ENCODE assay signal across 8 cellular contexts in genomic region chr20:37276494-37277252, GRCh38. TPM values are rescaled to one million over a fixed set of nuclear protein-coding genes. Genes with fewer than 3 reads are reported as not detected.
A peak's percentile ranks its signal among the peaks of the same experiment; 100 is the strongest.
DNase-seq lines count a peak whose midpoint lies in the region; ATAC-seq, FAIRE-seq and TF ChIP-seq lines count a peak whose summit lies in the region.

No MANE protein-coding gene starts in this region.

- H3K27ac Mint-ChIP-seq in activated T-helper 1 cell treated with anti-CD3 and anti-CD28 coated beads, Interleukin-12 subunit alpha, Interleukin-12 subunit beta, Interleukin-2, Interleukin-4 antibody, amounts not matched to agents 30 ng/mL and 10 ng/mL and 1 ng/mL, durations not matched to agents 14 hours and 24 hours and 36 hours: no peak overlapping the region

- H2AFZ ChIP-seq in endothelial cell of umbilical vein (ENCODE audit: low read depth, low read length): peak overlapping the region; percentile 88

- TF ChIP-seq POLR2A in endothelial cell of umbilical vein (IDR thresholded peaks at IDR 0.05; ENCODE audit: low read depth, low read length): no peak

- no TSS peak for BruUV-seq in endothelial cell of umbilical vein (replicated peaks; lab: Mats Ljungman, UMichigan)

- no peak overlapping the region for H3K4me3 ChIP-seq in endothelial cell of umbilical vein (replicated peaks in 1 of 3; ENCODE audit: insufficient read depth in 1 of 3, low read depth in 1 of 3, low read length in 3 of 3)

- POLR2A ChIA-PET in endothelial cell of umbilical vein (lab: Charles Lee): interaction anchor here (1.0 kb wide), 1 partner anchor 13 kb away, joined by 3 read pairs; the partner anchor contains the start of gene MANBAL

- no peak overlapping the region for H3K27ac ChIP-seq in endothelial cell of umbilical vein (ENCODE audit: insufficient read depth, low read depth, low read length)

- no peaks in the 10 kb centered on the region for H3K9me3 ChIP-seq in endothelial cell of umbilical vein (replicated peaks; ENCODE audit: control insufficient read depth, insufficient read depth, low read length)

- no peaks in the 10 kb centered on the region for H3K36me3 Mint-ChIP-seq in activated T-helper 1 cell treated with anti-CD3 and anti-CD28 coated beads, Interleukin-12 subunit alpha, Interleukin-12 subunit beta, Interleukin-2, Interleukin-4 antibody, amounts not matched to agents 30 ng/mL and 10 ng/mL and 1 ng/mL, durations not matched to agents 14 hours and 24 hours and 36 hours (ENCODE audit: low read depth)

- no peaks in the 10 kb centered on the region for H3K4me1 Mint-ChIP-seq in activated T-helper 1 cell treated with anti-CD3 and anti-CD28 coated beads, Interleukin-12 subunit alpha, Interleukin-12 subunit beta, Interleukin-2, Interleukin-4 antibody, amounts not matched to agents 30 ng/mL and 10 ng/mL and 1 ng/mL, durations not matched to agents 14 hours and 24 hours and 36 hours (ENCODE audit: low read depth)

- no peak overlapping the region for H3K9ac ChIP-seq in endothelial cell of umbilical vein (replicated peaks; ENCODE audit: extremely low read depth, insufficient read depth, low read length)

- no peak overlapping the region for H3K4me3 Mint-ChIP-seq in activated T-helper 1 cell treated with anti-CD3 and anti-CD28 coated beads, Interleukin-12 subunit alpha, Interleukin-12 subunit beta, Interleukin-2, Interleukin-4 antibody, amounts not matched to agents 30 ng/mL and 10 ng/mL and 1 ng/mL, durations not matched to agents 14 hours and 24 hours and 36 hours

- dilution Hi-C loops in endothelial cell of umbilical vein (cut with MboI; ENCODE audit: extremely low pct_ligation_motif_present, low sequenced_read_pairs): no loop called here

- ATAC-seq in HG02798 (IDR thresholded peaks at IDR 0.05; ENCODE audit: poor library complexity, unreplicated experiment): peak; percentile 55
- no peak for ATAC-seq in HG03378 (IDR thresholded peaks at IDR 0.05; ENCODE audit: unreplicated experiment)

- no peaks in the 10 kb centered on the region for H3K9me3 Mint-ChIP-seq in activated T-helper 1 cell treated with anti-CD3 and anti-CD28 coated beads, Interleukin-12 subunit alpha, Interleukin-12 subunit beta, Interleukin-2, Interleukin-4 antibody, amounts not matched to agents 30 ng/mL and 10 ng/mL and 1 ng/mL, durations not matched to agents 14 hours and 24 hours and 36 hours

- H3K4me1 ChIP-seq in endothelial cell of umbilical vein (ENCODE audit: control insufficient read depth, extremely low read depth, insufficient read depth, low read length): peaks cover 9% of the 10 kb centered on the region

- TF ChIP-seq CTCF in endothelial cell of umbilical vein (IDR thresholded peaks at IDR 0.05; ENCODE audit: extremely low read depth in 1 of 2, insufficient read depth in 1 of 2, low read depth in 1 of 2, low read length in 2 of 2): peak; percentile 21 to 22

- peak; percentile 14 for DNase-seq in activated CD4-positive, alpha-beta T cell treated with anti-CD3 and anti-CD28 coated beads for 48 hours
- DNase-seq in activated CD4-positive, alpha-beta T cell treated with anti-CD3 and anti-CD28 coated beads, Interleukin-2, amount 50 U/mL, for 4 hours: no peak
- DNase-seq in endothelial cell of umbilical vein (ENCODE audit: low read depth, low spot score) (peak; percentile 75), non-pigmented ciliary epithelial cell (ENCODE audit: low read depth) (peak; percentile 60)
- no peak for DNase-seq in activated T-helper 1 cell treated with anti-CD3 and anti-CD28 coated beads, Interleukin-12 subunit alpha, Interleukin-12 subunit beta, Interleukin-2, Interleukin-4 antibody, amounts not matched to agents 30 ng/mL and 10 ng/mL and 1 ng/mL, durations not matched to agents 14 hours and 24 hours and 36 hours (ENCODE audit: low spot score)

- H4K20me1 ChIP-seq in endothelial cell of umbilical vein (replicated peaks; ENCODE audit: control insufficient read depth, extremely low read depth, insufficient read depth, low read length): no peaks in the 10 kb centered on the region

- no peaks in the 10 kb centered on the region for H3K79me2 ChIP-seq in endothelial cell of umbilical vein (ENCODE audit: control insufficient read depth, insufficient read depth, low read length)

- peaks cover 0 to 2% of the 10 kb centered on the region in 2 experiments for H3K27me3 ChIP-seq in endothelial cell of umbilical vein (ENCODE audit: control insufficient read depth in 2 of 2, insufficient read depth in 2 of 2, low read length in 2 of 2)

- H3K4me2 ChIP-seq in endothelial cell of umbilical vein (ENCODE audit: insufficient read depth, low read length): peak overlapping the region; percentile 46

- intact Hi-C loops in endothelial cell of umbilical vein (cut with micrococcal nuclease): no loop called here
- intact Hi-C loops in activated T-helper 1 cell treated with anti-CD3 and anti-CD28 coated beads, Interleukin-12 subunit alpha, Interleukin-12 subunit beta, Interleukin-2, Interleukin-4 antibody, amounts not matched to agents 30 ng/mL and 10 ng/mL and 1 ng/mL, durations not matched to agents 14 hours and 24 hours and 36 hours (cut with micrococcal nuclease): no loop called here

- CTCF ChIA-PET in endothelial cell of umbilical vein (lab: Charles Lee): interaction anchor here (0.6 to 2.6 kb wide), 23 partner anchors 8 to 287 kb away, joined by 3 to 37 read pairs (median 6); partner anchors contain the start of genes BLCAP and MANBAL

- peaks cover 10% of the 10 kb centered on the region for H3K27me3 Mint-ChIP-seq in activated T-helper 1 cell treated with anti-CD3 and anti-CD28 coated beads, Interleukin-12 subunit alpha, Interleukin-12 subunit beta, Interleukin-2, Interleukin-4 antibody, amounts not matched to agents 30 ng/mL and 10 ng/mL and 1 ng/mL, durations not matched to agents 14 hours and 24 hours and 36 hours (ENCODE audit: insufficient read depth)

- no peaks in the 10 kb centered on the region for H3K36me3 ChIP-seq in endothelial cell of umbilical vein (ENCODE audit: control insufficient read depth in 2 of 2, extremely low read depth in 1 of 2, insufficient read depth in 2 of 2, low read length in 2 of 2)

- no peaks in the 10 kb centered on the region for H3K9me1 ChIP-seq in endothelial cell of umbilical vein (replicated peaks; ENCODE audit: control insufficient read depth, extremely low read depth, insufficient read depth, low read length)

- FAIRE-seq in endothelial cell of umbilical vein (lab: Jason Lieb, UNC): peak; percentile 53

TF ChIP-seq in endothelial cell of umbilical vein, 7 proteins besides CTCF, POLR2A, EP300 and RAD21:
- TF ChIP-seq MYC (IDR thresholded peaks at IDR 0.05; ENCODE audit: low read depth, low read length) (no peak), FOS (IDR thresholded peaks at IDR 0.05; ENCODE audit: borderline replicate concordance, insufficient read depth, low read length) (no peak), GATA2 (IDR thresholded peaks at IDR 0.05; ENCODE audit: insufficient read depth, insufficient read length, low read depth, low read length) (no peak)
- TF ChIP-seq, protein P1, sequence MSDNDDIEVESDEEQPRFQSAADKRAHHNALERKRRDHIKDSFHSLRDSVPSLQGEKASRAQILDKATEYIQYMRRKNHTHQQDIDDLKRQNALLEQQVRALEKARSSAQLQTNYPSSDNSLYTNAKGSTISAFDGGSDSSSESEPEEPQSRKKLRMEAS (IDR thresholded peaks at IDR 0.05; ENCODE audit: insufficient read depth, insufficient read length): peak; percentile 84
TF ChIP-seq in endothelial cell of umbilical vein: peak in this region for 1.

RNA-seq across cellular contexts. Expression of gene MANBAL, which starts 12.8 kb away (rescaled TPM):
- 36.5 TPM for polyA plus RNA-seq in PFSK-1 (2012; ENCODE audit: insufficient read length, low read depth)
- 32.3 and 34.6 TPM in 2 replicates for total RNA-seq in endothelial cell of umbilical vein
- polyA plus RNA-seq in endothelial cell of umbilical vein: 104 and 115 TPM in 2 replicates
- 76.2 and 86.7 TPM in 2 replicates for polyA plus RNA-seq in endothelial cell of umbilical vein (2011; cell fraction: cytosol; rRNA removed)
- polyA plus RNA-seq in endothelial cell of umbilical vein (2011; cell fraction: nucleus; rRNA removed): 35.4 and 39.9 TPM in 2 replicates
- 49.7 and 56.4 TPM in 2 replicates for polyA plus RNA-seq in endothelial cell of umbilical vein (2012)
- polyA minus RNA-seq in endothelial cell of umbilical vein: 32.6 and 33.1 TPM in 2 replicates
- polyA minus RNA-seq in endothelial cell of umbilical vein (2011; cell fraction: cytosol; rRNA and poly(A)+ RNA removed): 25.5 TPM
- 7.4 and 9.4 TPM in 2 replicates for polyA minus RNA-seq in endothelial cell of umbilical vein (2011; cell fraction: nucleus; rRNA and poly(A)+ RNA removed)
- 14.6 and 16.4 TPM in 2 replicates for total RNA-seq in activated T-helper 1 cell treated with anti-CD3 and anti-CD28 coated beads, Interleukin-12 subunit alpha, Interleukin-12 subunit beta, Interleukin-2, Interleukin-4 antibody, amounts not matched to agents 30 ng/mL and 10 ng/mL and 1 ng/mL, durations not matched to agents 14 hours and 24 hours and 36 hours

RNA-seq across cellular contexts. Expression of gene GHRH, which starts 15.1 kb away (rescaled TPM):
- not detected for polyA plus RNA-seq in PFSK-1 (2012; ENCODE audit: insufficient read length, low read depth)
- not detected in 2 replicates for total RNA-seq in endothelial cell of umbilical vein
- polyA plus RNA-seq in endothelial cell of umbilical vein: not detected in 2 replicates
- polyA plus RNA-seq in endothelial cell of umbilical vein (2011; cell fraction: cytosol; rRNA removed): not detected in 2 replicates
- polyA plus RNA-seq in endothelial cell of umbilical vein (2011; cell fraction: nucleus; rRNA removed): not detected in 2 replicates
- not detected in 2 replicates for polyA plus RNA-seq in endothelial cell of umbilical vein (2012)
- polyA minus RNA-seq in endothelial cell of umbilical vein: not detected in 2 replicates
- not detected for polyA minus RNA-seq in endothelial cell of umbilical vein (2011; cell fraction: cytosol; rRNA and poly(A)+ RNA removed)
- polyA minus RNA-seq in endothelial cell of umbilical vein (2011; cell fraction: nucleus; rRNA and poly(A)+ RNA removed): not detected in 2 replicates
- not detected in 2 replicates for total RNA-seq in activated T-helper 1 cell treated with anti-CD3 and anti-CD28 coated beads, Interleukin-12 subunit alpha, Interleukin-12 subunit beta, Interleukin-2, Interleukin-4 antibody, amounts not matched to agents 30 ng/mL and 10 ng/mL and 1 ng/mL, durations not matched to agents 14 hours and 24 hours and 36 hours

Comparison
In these comparisons a context has a peak if more than half of its experiments do, and no peak if none do; other contexts are left out.
1. DNase-seq: peak in activated CD4-positive, alpha-beta T cell treated with anti-CD3 and anti-CD28 coated beads for 48 hours (single experiment), endothelial cell of umbilical vein (single experiment) and non-pigmented ciliary epithelial cell (single experiment); none in activated CD4-positive, alpha-beta T cell treated with anti-CD3 and anti-CD28 coated beads, Interleukin-2, amount 50 U/mL, for 4 hours (0 of 2) and activated T-helper 1 cell treated with anti-CD3 and anti-CD28 coated beads, Interleukin-12 subunit alpha, Interleukin-12 subunit beta, Interleukin-2, Interleukin-4 antibody, amounts not matched to agents 30 ng/mL and 10 ng/mL and 1 ng/mL, durations not matched to agents 14 hours and 24 hours and 36 hours (single experiment).